In genomic region chr10:125156196-125156595, GRCh38 we compare ENCODE assay signal across 1 cellular context.
TF ChIP-seq lines count a peak whose summit lies in the region.

No MANE protein-coding gene starts in this region.

TF ChIP-seq in HEK293, 187 proteins besides CTCF, POLR2A, EP300 and RAD21 (continued from another document):
- no peak for TF ChIP-seq PRDM2 (tag by site-specific recombination; IDR thresholded peaks at IDR 0.05; ENCODE audit: borderline replicate concordance)
- peak; percentile 55 for TF ChIP-seq PRDM1 (tag by site-specific recombination; IDR thresholded peaks at IDR 0.05)
- no peak for TF ChIP-seq RBAK (tag by site-specific recombination; IDR thresholded peaks at IDR 0.05)
- no peak for TF ChIP-seq ZNF274 (IDR thresholded peaks at IDR 0.05; ENCODE audit: low read length)
- no peak for TF ChIP-seq ZNF274 (tag by site-specific recombination; IDR thresholded peaks at IDR 0.05; ENCODE audit: borderline replicate concordance)
- TF ChIP-seq ZNF521 (tag by site-specific recombination; IDR thresholded peaks at IDR 0.05): no peak
- no peak for TF ChIP-seq ZNF157 (tag by site-specific recombination; IDR thresholded peaks at IDR 0.05)
- no peak for TF ChIP-seq ZNF660 (tag by site-specific recombination; IDR thresholded peaks at IDR 0.05)
- no peak for TF ChIP-seq ZNF560 (tag by site-specific recombination; IDR thresholded peaks at IDR 0.05; ENCODE audit: borderline replicate concordance)
- TF ChIP-seq FEZF1 (tag by site-specific recombination; IDR thresholded peaks at IDR 0.05): peak; percentile 40
- TF ChIP-seq ZNF311 (tag by site-specific recombination; IDR thresholded peaks at IDR 0.05; ENCODE audit: borderline replicate concordance): no peak
- TF ChIP-seq PBX3 (CRISPR knock-in tag; IDR thresholded peaks at IDR 0.05): no peak
- no peak for TF ChIP-seq GFI1B (tag by site-specific recombination; IDR thresholded peaks at IDR 0.05)
- no peak for TF ChIP-seq MYNN (tag by site-specific recombination; IDR thresholded peaks at IDR 0.05; ENCODE audit: borderline replicate concordance)
- no peak for TF ChIP-seq KLF7 (tag by site-specific recombination; IDR thresholded peaks at IDR 0.05; ENCODE audit: borderline replicate concordance)
- TF ChIP-seq GLI2 (tag by site-specific recombination; IDR thresholded peaks at IDR 0.05; ENCODE audit: borderline replicate concordance, low read depth): no peak
- no peak for TF ChIP-seq ZNF623 (tag by site-specific recombination; IDR thresholded peaks at IDR 0.05)
- TF ChIP-seq ZNF114 (tag by site-specific recombination; IDR thresholded peaks at IDR 0.05): no peak
- TF ChIP-seq ZNF335 (tag by site-specific recombination; conservative IDR thresholded peaks at IDR 0.05): no peak
- TF ChIP-seq YY1 (tag by site-specific recombination; IDR thresholded peaks at IDR 0.05): no peak
- TF ChIP-seq ZIC2 (tag by site-specific recombination; IDR thresholded peaks at IDR 0.05): 0 out of 2 replicates have a peak, but pooled peaks have one; percentile 8
- TF ChIP-seq ZNF2 (tag by site-specific recombination; IDR thresholded peaks at IDR 0.05): no peak
- TF ChIP-seq ZBTB20 (tag by site-specific recombination; IDR thresholded peaks at IDR 0.05): no peak
- TF ChIP-seq ZNF670 (tag by site-specific recombination; IDR thresholded peaks at IDR 0.05; ENCODE audit: low read depth): no peak
- no peak for TF ChIP-seq TCF7L2 (IDR thresholded peaks at IDR 0.05; ENCODE audit: borderline replicate concordance, low read depth, low read length)
- no peak for TF ChIP-seq ZNF48 (tag by site-specific recombination; IDR thresholded peaks at IDR 0.05)
- TF ChIP-seq ZNF561 (tag by site-specific recombination; IDR thresholded peaks at IDR 0.05; ENCODE audit: borderline replicate concordance): 0 out of 2 replicates have a peak, but pooled peaks have one; percentile 39
- no peak for TF ChIP-seq ZNF792 (tag by site-specific recombination; IDR thresholded peaks at IDR 0.05)
- no peak for TF ChIP-seq ZNF133 (tag by site-specific recombination; IDR thresholded peaks at IDR 0.05)
- TF ChIP-seq ZNF416 (tag by site-specific recombination; IDR thresholded peaks at IDR 0.05): no peak
- no peak for TF ChIP-seq ZBTB21 (tag by site-specific recombination; IDR thresholded peaks at IDR 0.05)
- TF ChIP-seq OVOL3 (tag by site-specific recombination; IDR thresholded peaks at IDR 0.05): no peak
- no peak for TF ChIP-seq ZFP37 (tag by site-specific recombination; IDR thresholded peaks at IDR 0.05)
- TF ChIP-seq HIC1 (tag by site-specific recombination; IDR thresholded peaks at IDR 0.05): no peak
- peak; percentile 22; the same call in 1 of the 2 replicates for TF ChIP-seq PRDM6 (tag by site-specific recombination; IDR thresholded peaks at IDR 0.05)
- TF ChIP-seq ZBTB44 (tag by site-specific recombination; IDR thresholded peaks at IDR 0.05): no peak
- no peak for TF ChIP-seq ZNF148 (tag by site-specific recombination; IDR thresholded peaks at IDR 0.05; ENCODE audit: borderline replicate concordance)
- no peak for TF ChIP-seq KLF9 (tag by site-specific recombination; IDR thresholded peaks at IDR 0.05; ENCODE audit: low read depth)
- peak; percentile 52 for TF ChIP-seq IKZF3 (tag by site-specific recombination; IDR thresholded peaks at IDR 0.05)
- TF ChIP-seq ZNF132 (tag by site-specific recombination; IDR thresholded peaks at IDR 0.05; ENCODE audit: borderline replicate concordance): no peak
- no peak for TF ChIP-seq ZNF549 (tag by site-specific recombination; IDR thresholded peaks at IDR 0.05)
- 0 out of 2 replicates have a peak, but pooled peaks have one; percentile 19 for TF ChIP-seq ZBTB8A (tag by site-specific recombination; IDR thresholded peaks at IDR 0.05)
- no peak for TF ChIP-seq ZNF19 (tag by site-specific recombination; IDR thresholded peaks at IDR 0.05; ENCODE audit: low read depth)
- TF ChIP-seq ZNF394 (tag by site-specific recombination; IDR thresholded peaks at IDR 0.05; ENCODE audit: borderline replicate concordance): peak; percentile 81; the same call in 1 of the 2 replicates
